In the genomic region with DNA sequence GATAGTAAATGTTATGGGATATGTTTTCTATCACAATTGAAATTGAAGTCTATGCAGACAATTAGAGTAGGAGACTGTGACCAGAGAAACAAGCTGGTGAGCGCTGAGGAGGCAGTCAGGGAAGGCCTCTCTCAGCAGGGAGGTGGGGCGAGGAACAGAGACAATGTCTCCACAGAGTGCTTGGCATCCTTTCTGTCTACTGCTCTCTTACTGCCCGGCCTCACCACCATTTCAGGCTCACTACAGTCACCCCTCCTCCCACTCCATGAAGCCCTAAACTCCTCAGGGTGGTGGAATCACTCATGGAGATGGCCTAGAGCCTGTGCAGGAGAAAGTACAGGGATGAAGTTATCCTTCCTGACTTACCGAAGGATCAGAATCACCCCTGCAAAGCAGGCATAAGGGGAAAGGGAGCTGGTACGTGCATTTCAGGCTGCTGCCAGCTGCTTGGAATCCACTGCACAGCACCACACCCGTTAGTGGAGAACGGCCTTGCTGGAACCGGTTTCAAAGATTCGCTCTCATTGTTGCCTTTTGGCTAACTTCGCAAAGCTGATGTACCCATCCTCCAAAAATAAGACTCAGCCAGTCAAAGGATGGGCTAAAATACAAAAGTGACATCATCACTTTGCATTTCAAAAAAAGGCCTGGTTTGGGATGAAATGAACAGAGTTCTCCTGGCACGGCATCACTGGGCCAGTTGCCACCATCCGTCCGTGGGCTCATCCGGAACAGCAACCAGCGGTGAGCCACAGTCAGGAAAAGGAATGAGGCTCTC, we compare ENCODE assay signal across 11 cellular contexts.
A peak's percentile ranks its signal among the peaks of the same experiment; 100 is the strongest.
DNase-seq lines count a peak whose midpoint lies in the region; ATAC-seq and TF ChIP-seq lines count a peak whose summit lies in the region.
"Had no signal": no experiment of that assay in that cellular context is flagged by ENCODE, and none has a peak within 500 bp of the region (broad histone marks: within the 10 kb centered on the region; RNA-seq: fewer than 3 reads in every experiment).

No MANE protein-coding gene starts in this region.

- DNase-seq in Right ventricle myocardium inferior (ENCODE audit: missing footprints) (no peak), cardiac septum (ENCODE audit: low spot score) (no peak), fibroblast of mammary gland (ENCODE audit: low read depth) (peak; percentile 94), aorta (peak; percentile 71 to 86), PC-3 (no peak), NOMO-1 treated with dmso at 0.1 percent for 144 hours (lab: John Stamatoyannopoulos, UW; ENCODE audit: unreplicated experiment) (no peak)
- DNase-seq: pancreas had no signal

- H3K4me1 ChIP-seq in muscle layer of duodenum (ENCODE audit: control insufficient read depth in 1 of 2, insufficient read depth in 2 of 2, low read length in 2 of 2) (peaks cover 4 to 6% of the 10 kb centered on the region in 2 donors), aorta (ENCODE audit: control insufficient read depth in 1 of 2, insufficient read depth in 2 of 2, low read length in 2 of 2) (no peaks in the 10 kb centered on the region), PC-3 (ENCODE audit: insufficient read depth, low read length) (peaks cover 17% of the 10 kb centered on the region)

- no peak for TF ChIP-seq CTCF in fibroblast of mammary gland (conservative IDR thresholded peaks at IDR 0.05; ENCODE audit: control insufficient read depth, insufficient read depth, low read depth, low read length)
- no peak for TF ChIP-seq CTCF in PC-3 (conservative IDR thresholded peaks at IDR 0.05; ENCODE audit: low read depth, low read length)

- no peak overlapping the region for H3K4me3 ChIP-seq in fibroblast of mammary gland (ENCODE audit: control insufficient read depth, low read depth, low read length)
- H3K4me3 ChIP-seq in muscle layer of duodenum (ENCODE audit: low read depth in 1 of 2, low read length in 2 of 2): no peak overlapping the region
- H3K4me3 ChIP-seq in aorta (ENCODE audit: low read length in 2 of 2): no peak overlapping the region
- H3K4me3 ChIP-seq in PC-3 (ENCODE audit: low read length): no peak overlapping the region
- H3K4me3 ChIP-seq: cardiac muscle cell, pancreas had no signal

- ATAC-seq in Right ventricle myocardium inferior (peak; percentile 51), aorta (ENCODE audit: low FRiP score) (peak; percentile 27), PC-3 (no peak), GM18520 (IDR thresholded peaks at IDR 0.05; ENCODE audit: unreplicated experiment) (no peak)

- no peaks in the 10 kb centered on the region for H3K9me2 ChIP-seq in PC-3 (replicated peaks; ENCODE audit: low read length)

- no peaks in the 10 kb centered on the region for H4K20me1 ChIP-seq in PC-3 (ENCODE audit: low read length)

- intact Hi-C loops in Right ventricle myocardium inferior (cut with DNase I) (no loop called here), cardiac septum (cut with DNase I) (no loop called here), aorta (cut with DNase I) (no loop called here), PC-3 (cut with micrococcal nuclease) (loop anchor here (1.0 kb wide), 1 partner anchor 9 kb away; no protein-coding TSS in a partner anchor)

- H3K79me2 ChIP-seq in PC-3 (ENCODE audit: low read length): no peaks in the 10 kb centered on the region

- CTCF ChIA-PET in PC-3 (lab: Charles Lee): no interaction called here

- no TSS peak for BruUV-seq in PC-3 (replicated peaks; lab: Mats Ljungman, UMichigan)

- POLR2A ChIA-PET in PC-3 (lab: Charles Lee; ENCODE audit: unreplicated experiment): no interaction called here

- H3K27me3 ChIP-seq in muscle layer of duodenum (ENCODE audit: low read depth, low read length): no peaks in the 10 kb centered on the region
- H3K27me3 ChIP-seq in aorta (ENCODE audit: control insufficient read depth in 1 of 2, insufficient read depth in 2 of 2, low read length in 1 of 2): no peaks in the 10 kb centered on the region
- H3K27me3 ChIP-seq in PC-3 (ENCODE audit: low read length): no peaks in the 10 kb centered on the region
- H3K27me3 ChIP-seq: cardiac muscle cell, pancreas had no signal

- H3K27ac ChIP-seq in muscle layer of duodenum (ENCODE audit: low read length): peak overlapping the region; percentile 41
- H3K27ac ChIP-seq in aorta (ENCODE audit: low read depth in 1 of 2, low read length in 2 of 2): no peak overlapping the region
- H3K27ac ChIP-seq in PC-3 (ENCODE audit: low read length): no peak overlapping the region
- H3K27ac ChIP-seq: 22Rv1, cardiac muscle cell, pancreas had no signal

- H3F3A ChIP-seq in PC-3 (ENCODE audit: low read length, unreplicated experiment): no peaks in the 10 kb centered on the region

- H3K36me3 ChIP-seq in muscle layer of duodenum (ENCODE audit: control insufficient read depth in 1 of 2, insufficient read depth in 2 of 2, low read length in 2 of 2): no peaks in the 10 kb centered on the region
- no peaks in the 10 kb centered on the region for H3K36me3 ChIP-seq in aorta (ENCODE audit: control insufficient read depth in 1 of 2, insufficient read depth in 2 of 2, low read length in 1 of 2)
- H3K36me3 ChIP-seq in PC-3 (ENCODE audit: low read depth, low read length): no peaks in the 10 kb centered on the region
- H3K36me3 ChIP-seq: cardiac muscle cell, pancreas had no signal

- H3K9me3 ChIP-seq in muscle layer of duodenum (ENCODE audit: control insufficient read depth in 1 of 2, low read length in 2 of 2) (no peaks in the 10 kb centered on the region), aorta (ENCODE audit: control insufficient read depth, low read length) (no peaks in the 10 kb centered on the region), PC-3 (ENCODE audit: low read length) (no peaks in the 10 kb centered on the region)
- H3K9me3 ChIP-seq: pancreas had no signal

- H3K4me2 ChIP-seq in PC-3 (ENCODE audit: low read length): no peak overlapping the region; the same call in 1 of the 2 replicates

- 67 to 80% methylated on average over 15 of the region's 15 CpGs for WGBS in aorta, 2 donors

- no peak overlapping the region; the same call in 1 of the 2 replicates for H3K9ac ChIP-seq in PC-3 (ENCODE audit: low read length)

- H2AFZ ChIP-seq in PC-3 (ENCODE audit: low read length): no peak overlapping the region

Comparison
In these comparisons a context has a peak if more than half of its experiments do, and no peak if none do; other contexts are left out.
1. ATAC-seq: peak in Right ventricle myocardium inferior (single experiment) and aorta (single experiment); none in PC-3 (single experiment) and GM18520 (single experiment).
2. DNase-seq: peak in fibroblast of mammary gland (single experiment) and aorta (2 of 2); none in Right ventricle myocardium inferior (single experiment), cardiac septum (single experiment), PC-3 (single experiment) and NOMO-1 treated with dmso at 0.1 percent for 144 hours (single experiment).